In genomic region chr11:17421781-17422180, GRCh38 we compare ENCODE assay signal across 21 cellular contexts. TPM values are rescaled to one million over a fixed set of nuclear protein-coding genes. Genes with fewer than 3 reads are reported as not detected.
"Had no signal": no experiment of that assay in that cellular context is flagged by ENCODE, and none has a peak within 500 bp of the region (broad histone marks: within the 10 kb centered on the region; RNA-seq: fewer than 3 reads in every experiment).

No MANE protein-coding gene starts in this region.

- H3K36me3 Mint-ChIP-seq: activated naive CD4-positive, alpha-beta T cell treated with anti-CD3 and anti-CD28 coated beads, Interleukin-2, amount 50 U/mL, for 24 hours; immature natural killer cell; memory B cell; stimulated activated memory B cell treated with anti-CD40 and anti-IgM and Interleukin-4, amounts not matched to agents 10 μg/mL and 1 μg/mL and 100 μg/mL, for 72 hours had no signal

- H3K4me1 ChIP-seq: ascending aorta, esophagus muscularis mucosa, prostate gland had no signal

- H3K4me3 Mint-ChIP-seq: activated naive CD4-positive, alpha-beta T cell treated with anti-CD3 and anti-CD28 coated beads, Interleukin-2, amount 50 U/mL, for 24 hours; dendritic cell treated with granulocyte-macrophage colony-stimulating factor and Interleukin-4, amounts not matched to agents 40 ng/mL and 50 ng/mL, for 4 days; immature natural killer cell; memory B cell; stimulated activated memory B cell treated with anti-CD40 and anti-IgM and Interleukin-4, amounts not matched to agents 10 μg/mL and 1 μg/mL and 100 μg/mL, for 72 hours had no signal

- H3K27me3 ChIP-seq: ascending aorta had no signal

- H3K4me1 Mint-ChIP-seq: activated naive CD4-positive, alpha-beta T cell treated with anti-CD3 and anti-CD28 coated beads, Interleukin-2, amount 50 U/mL, for 24 hours; immature natural killer cell; memory B cell; stimulated activated memory B cell treated with anti-CD40 and anti-IgM and Interleukin-4, amounts not matched to agents 10 μg/mL and 1 μg/mL and 100 μg/mL, for 72 hours had no signal

- H3K9me3 ChIP-seq: ascending aorta, esophagus muscularis mucosa, left ventricle myocardium inferior, prostate gland, thoracic aorta had no signal

- DNase-seq: activated CD4-positive, alpha-beta T cell treated with anti-CD3 and anti-CD28 coated beads for 1 hour; activated CD4-positive, alpha-beta T cell treated with anti-CD3 and anti-CD28 coated beads, Interleukin-2, amount 50 U/mL, for 48 hours; activated gamma-delta T cell; effector CD8-positive, alpha-beta T cell; immature natural killer cell; kidney glomerular epithelial cell; left ventricle myocardium inferior; stimulated activated CD4-positive, alpha-beta T cell treated with anti-CD3 and anti-CD28 coated beads, Interleukin-4, amount 100 ng/mL, for 4 hours; WERI-Rb-1 had no signal

- H3K4me3 ChIP-seq: ascending aorta, esophagus muscularis mucosa, left ventricle myocardium inferior, prostate gland, smooth muscle cell, thoracic aorta had no signal

- H3K27ac Mint-ChIP-seq: activated naive CD4-positive, alpha-beta T cell treated with anti-CD3 and anti-CD28 coated beads, Interleukin-2, amount 50 U/mL, for 24 hours; dendritic cell treated with granulocyte-macrophage colony-stimulating factor and Interleukin-4, amounts not matched to agents 40 ng/mL and 50 ng/mL, for 4 days; immature natural killer cell; memory B cell; stimulated activated memory B cell treated with anti-CD40 and anti-IgM and Interleukin-4, amounts not matched to agents 10 μg/mL and 1 μg/mL and 100 μg/mL, for 72 hours had no signal

- ATAC-seq: sciatic nerve; stimulated activated memory B cell treated with anti-CD40 and anti-IgM and Interleukin-4, amounts not matched to agents 10 μg/mL and 1 μg/mL and 100 μg/mL, for 72 hours had no signal

- H3K36me3 ChIP-seq: ascending aorta, esophagus muscularis mucosa, left ventricle myocardium inferior, prostate gland, thoracic aorta had no signal

- H3K27ac ChIP-seq: ascending aorta, esophagus muscularis mucosa, left ventricle myocardium inferior, prostate gland, thoracic aorta had no signal

RNA-seq across cellular contexts. Expression of gene KCNJ11, which starts 33.3 kb away (rescaled TPM):
- total RNA-seq: ascending aorta, endothelial cell of umbilical vein, osteocyte, smooth muscle cell had no signal

RNA-seq across cellular contexts. Expression of gene ABCC8, which starts 54.9 kb away (rescaled TPM):
- total RNA-seq: ascending aorta, endothelial cell of umbilical vein, osteocyte, smooth muscle cell had no signal
